ENCODE assay signal across 1 cellular context in genomic region chr5:137888875-137889759, GRCh38.
TF ChIP-seq lines count a peak whose summit lies in the region.

Gene PKD2L2 (plus strand): TSS chr5:137889457. CDS start chr5:137889492, 35 bp downstream.

TF ChIP-seq in K562, 482 proteins besides CTCF, POLR2A, EP300 and RAD21 (continued from another document and continues in another):
- TF ChIP-seq CHD7 (IDR thresholded peaks at IDR 0.05; ENCODE audit: low read depth, low read length), result no peak
- TF ChIP-seq HSF4 (CRISPR knock-in tag; IDR thresholded peaks at IDR 0.05; ENCODE audit: borderline replicate concordance), result no peak
- TF ChIP-seq ZZZ3 (IDR thresholded peaks at IDR 0.05), result no peak
- no peak for TF ChIP-seq TGIF2 (CRISPR knock-in tag; IDR thresholded peaks at IDR 0.05)
- TF ChIP-seq ZNF507 (tag; conservative IDR thresholded peaks at IDR 0.05), result no peak
- TF ChIP-seq, protein P1, sequence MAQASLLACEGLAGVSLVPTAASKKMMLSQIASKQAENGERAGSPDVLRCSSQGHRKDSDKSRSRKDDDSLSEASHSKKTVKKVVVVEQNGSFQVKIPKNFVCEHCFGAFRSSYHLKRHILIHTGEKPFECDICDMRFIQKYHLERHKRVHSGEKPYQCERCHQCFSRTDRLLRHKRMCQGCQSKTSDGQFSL (CRISPR knock-in tag; IDR thresholded peaks at IDR 0.05), result no peak
- TF ChIP-seq, protein P1 (tag; IDR thresholded peaks at IDR 0.05), result no peak
- TF ChIP-seq, protein P2, sequence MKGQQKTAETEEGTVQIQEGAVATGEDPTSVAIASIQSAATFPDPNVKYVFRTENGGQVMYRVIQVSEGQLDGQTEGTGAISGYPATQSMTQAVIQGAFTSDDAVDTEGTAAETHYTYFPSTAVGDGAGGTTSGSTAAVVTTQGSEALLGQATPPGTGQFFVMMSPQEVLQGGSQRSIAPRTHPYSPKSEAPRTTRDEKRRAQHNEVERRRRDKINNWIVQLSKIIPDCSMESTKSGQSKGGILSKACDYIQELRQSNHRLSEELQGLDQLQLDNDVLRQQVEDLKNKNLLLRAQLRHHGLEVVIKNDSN (CRISPR knock-in tag; IDR thresholded peaks at IDR 0.05), result no peak
- TF ChIP-seq SETDB1 (IDR thresholded peaks at IDR 0.05; ENCODE audit: low read length), result no peak
- TF ChIP-seq ASH1L (IDR thresholded peaks at IDR 0.05; ENCODE audit: borderline replicate concordance, low read depth, partially characterized antibody), result no peak
- peak; percentile 60 for TF ChIP-seq PHF20 (IDR thresholded peaks at IDR 0.05; ENCODE audit: partially characterized antibody)
- peak; percentile 73 for TF ChIP-seq GABPB1 (CRISPR knock-in tag; IDR thresholded peaks at IDR 0.05)
- no peak for TF ChIP-seq NFXL1 (CRISPR knock-in tag; IDR thresholded peaks at IDR 0.05)
- TF ChIP-seq, protein P3, sequence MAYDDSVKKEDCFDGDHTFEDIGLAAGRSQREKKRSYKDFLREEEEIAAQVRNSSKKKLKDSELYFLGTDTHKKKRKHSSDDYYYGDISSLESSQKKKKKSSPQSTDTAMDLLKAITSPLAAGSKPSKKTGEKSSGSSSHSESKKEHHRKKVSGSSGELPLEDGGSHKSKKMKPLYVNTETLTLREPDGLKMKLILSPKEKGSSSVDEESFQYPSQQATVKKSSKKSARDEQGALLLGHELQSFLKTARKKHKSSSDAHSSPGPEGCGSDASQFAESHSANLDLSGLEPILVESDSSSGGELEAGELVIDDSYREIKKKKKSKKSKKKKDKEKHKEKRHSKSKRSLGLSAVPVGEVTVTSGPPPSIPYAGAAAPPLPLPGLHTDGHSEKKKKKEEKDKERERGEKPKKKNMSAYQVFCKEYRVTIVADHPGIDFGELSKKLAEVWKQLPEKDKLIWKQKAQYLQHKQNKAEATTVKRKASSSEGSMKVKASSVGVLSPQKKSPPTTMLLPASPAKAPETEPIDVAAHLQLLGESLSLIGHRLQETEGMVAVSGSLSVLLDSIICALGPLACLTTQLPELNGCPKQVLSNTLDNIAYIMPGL (CRISPR knock-in tag; IDR thresholded peaks at IDR 0.05), result no peak
- peak in 1 of 2 experiments; percentile 61; a peak in 3 of 4 replicates for TF ChIP-seq HDAC1 (IDR thresholded peaks at IDR 0.05)
- TF ChIP-seq STAG1 (CRISPR knock-in tag; IDR thresholded peaks at IDR 0.05; ENCODE audit: borderline replicate concordance), result no peak
- no peak for TF ChIP-seq NCOA6 (IDR thresholded peaks at IDR 0.05)
- TF ChIP-seq RHOXF2B (CRISPR knock-in tag; conservative IDR thresholded peaks at IDR 0.05), result no peak
- TF ChIP-seq CREB1 (IDR thresholded peaks at IDR 0.05), result peak; percentile 78
- peak; percentile 87 for TF ChIP-seq CREB1 (CRISPR knock-in tag; IDR thresholded peaks at IDR 0.05)
- TF ChIP-seq, protein P4, sequence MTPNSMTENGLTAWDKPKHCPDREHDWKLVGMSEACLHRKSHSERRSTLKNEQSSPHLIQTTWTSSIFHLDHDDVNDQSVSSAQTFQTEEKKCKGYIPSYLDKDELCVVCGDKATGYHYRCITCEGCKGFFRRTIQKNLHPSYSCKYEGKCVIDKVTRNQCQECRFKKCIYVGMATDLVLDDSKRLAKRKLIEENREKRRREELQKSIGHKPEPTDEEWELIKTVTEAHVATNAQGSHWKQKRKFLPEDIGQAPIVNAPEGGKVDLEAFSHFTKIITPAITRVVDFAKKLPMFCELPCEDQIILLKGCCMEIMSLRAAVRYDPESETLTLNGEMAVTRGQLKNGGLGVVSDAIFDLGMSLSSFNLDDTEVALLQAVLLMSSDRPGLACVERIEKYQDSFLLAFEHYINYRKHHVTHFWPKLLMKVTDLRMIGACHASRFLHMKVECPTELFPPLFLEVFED (CRISPR knock-in tag; conservative IDR thresholded peaks at IDR 0.05), result no peak
- TF ChIP-seq, protein P5, sequence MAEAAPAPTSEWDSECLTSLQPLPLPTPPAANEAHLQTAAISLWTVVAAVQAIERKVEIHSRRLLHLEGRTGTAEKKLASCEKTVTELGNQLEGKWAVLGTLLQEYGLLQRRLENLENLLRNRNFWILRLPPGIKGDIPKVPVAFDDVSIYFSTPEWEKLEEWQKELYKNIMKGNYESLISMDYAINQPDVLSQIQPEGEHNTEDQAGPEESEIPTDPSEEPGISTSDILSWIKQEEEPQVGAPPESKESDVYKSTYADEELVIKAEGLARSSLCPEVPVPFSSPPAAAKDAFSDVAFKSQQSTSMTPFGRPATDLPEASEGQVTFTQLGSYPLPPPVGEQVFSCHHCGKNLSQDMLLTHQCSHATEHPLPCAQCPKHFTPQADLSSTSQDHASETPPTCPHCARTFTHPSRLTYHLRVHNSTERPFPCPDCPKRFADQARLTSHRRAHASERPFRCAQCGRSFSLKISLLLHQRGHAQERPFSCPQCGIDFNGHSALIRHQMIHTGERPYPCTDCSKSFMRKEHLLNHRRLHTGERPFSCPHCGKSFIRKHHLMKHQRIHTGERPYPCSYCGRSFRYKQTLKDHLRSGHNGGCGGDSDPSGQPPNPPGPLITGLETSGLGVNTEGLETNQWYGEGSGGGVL (CRISPR knock-in tag; IDR thresholded peaks at IDR 0.05), result no peak
- TF ChIP-seq ZNF184 (CRISPR knock-in tag; IDR thresholded peaks at IDR 0.05), result no peak
- TF ChIP-seq EGR1 (conservative IDR thresholded peaks at IDR 0.05), result no peak
- TF ChIP-seq E2F3 (CRISPR knock-in tag; IDR thresholded peaks at IDR 0.05), result no peak
- no peak; the same call in 1 of the 2 replicates for TF ChIP-seq THAP7 (CRISPR knock-in tag; IDR thresholded peaks at IDR 0.05)
- TF ChIP-seq NFE2L1 (tag; IDR thresholded peaks at IDR 0.05; ENCODE audit: borderline replicate concordance, low read depth), result no peak
- no peak for TF ChIP-seq FOXK1 (CRISPR knock-in tag; IDR thresholded peaks at IDR 0.05; ENCODE audit: borderline replicate concordance)
- no peak for TF ChIP-seq MBD1 (CRISPR knock-in tag; IDR thresholded peaks at IDR 0.05)
- TF ChIP-seq HDAC6 (IDR thresholded peaks at IDR 0.05; ENCODE audit: low read depth, low read length), result no peak
- TF ChIP-seq, protein P6, sequence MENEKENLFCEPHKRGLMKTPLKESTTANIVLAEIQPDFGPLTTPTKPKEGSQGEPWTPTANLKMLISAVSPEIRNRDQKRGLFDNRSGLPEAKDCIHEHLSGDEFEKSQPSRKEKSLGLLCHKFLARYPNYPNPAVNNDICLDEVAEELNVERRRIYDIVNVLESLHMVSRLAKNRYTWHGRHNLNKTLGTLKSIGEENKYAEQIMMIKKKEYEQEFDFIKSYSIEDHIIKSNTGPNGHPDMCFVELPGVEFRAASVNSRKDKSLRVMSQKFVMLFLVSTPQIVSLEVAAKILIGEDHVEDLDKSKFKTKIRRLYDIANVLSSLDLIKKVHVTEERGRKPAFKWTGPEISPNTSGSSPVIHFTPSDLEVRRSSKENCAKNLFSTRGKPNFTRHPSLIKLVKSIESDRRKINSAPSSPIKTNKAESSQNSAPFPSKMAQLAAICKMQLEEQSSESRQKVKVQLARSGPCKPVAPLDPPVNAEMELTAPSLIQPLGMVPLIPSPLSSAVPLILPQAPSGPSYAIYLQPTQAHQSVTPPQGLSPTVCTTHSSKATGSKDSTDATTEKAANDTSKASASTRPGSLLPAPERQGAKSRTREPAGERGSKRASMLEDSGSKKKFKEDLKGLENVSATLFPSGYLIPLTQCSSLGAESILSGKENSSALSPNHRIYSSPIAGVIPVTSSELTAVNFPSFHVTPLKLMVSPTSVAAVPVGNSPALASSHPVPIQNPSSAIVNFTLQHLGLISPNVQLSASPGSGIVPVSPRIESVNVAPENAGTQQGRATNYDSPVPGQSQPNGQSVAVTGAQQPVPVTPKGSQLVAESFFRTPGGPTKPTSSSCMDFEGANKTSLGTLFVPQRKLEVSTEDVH (IDR thresholded peaks at IDR 0.05; ENCODE audit: low read depth, partially characterized antibody), result no peak
- peak; percentile 69 to 95 for TF ChIP-seq RCOR1 (IDR thresholded peaks at IDR 0.05; ENCODE audit: borderline replicate concordance in 1 of 2, low read depth in 2 of 2, low read length in 2 of 2)
- TF ChIP-seq DACH1 (IDR thresholded peaks at IDR 0.05; ENCODE audit: partially characterized antibody), result no peak
- TF ChIP-seq NR2C2 (CRISPR knock-in tag; IDR thresholded peaks at IDR 0.05), result peak; percentile 60; the same call in 1 of the 2 replicates
- peak; percentile 79 for TF ChIP-seq NR2C2 (tag; IDR thresholded peaks at IDR 0.05)
- TF ChIP-seq ZBTB17 (CRISPR knock-in tag; IDR thresholded peaks at IDR 0.05), result no peak
- TF ChIP-seq JUNB (CRISPR knock-in tag; conservative IDR thresholded peaks at IDR 0.05), result no peak
- TF ChIP-seq KAT7 (CRISPR knock-in tag; IDR thresholded peaks at IDR 0.05; ENCODE audit: borderline replicate concordance), result peak; percentile 96; the same call in 1 of the 2 replicates
